1 cellular context compared by ENCODE assay signal in genomic region chr12:12915654-12916053, GRCh38.
TF ChIP-seq lines count a peak whose summit lies in the region.

No MANE protein-coding gene starts in this region.

TF ChIP-seq in IMR-90, 13 proteins besides CTCF, POLR2A, EP300 and RAD21:
- no peak for TF ChIP-seq MXI1 (IDR thresholded peaks at IDR 0.05; ENCODE audit: borderline replicate concordance, low read depth, low read length)
- no peak for TF ChIP-seq RFX5 (IDR thresholded peaks at IDR 0.05; ENCODE audit: low read depth, low read length)
- no peak for TF ChIP-seq CEBPB (IDR thresholded peaks at IDR 0.05; ENCODE audit: low read depth, low read length)
- TF ChIP-seq NFE2L2 (IDR thresholded peaks at IDR 0.05; ENCODE audit: low read depth, low read length): no peak
- no peak for TF ChIP-seq BHLHE40 (IDR thresholded peaks at IDR 0.05; ENCODE audit: low read depth, low read length)
- TF ChIP-seq MAFK (IDR thresholded peaks at IDR 0.05; ENCODE audit: low read depth, low read length): no peak
- TF ChIP-seq ELK1 (IDR thresholded peaks at IDR 0.05; ENCODE audit: borderline replicate concordance, low read depth, low read length): no peak
- no peak for TF ChIP-seq MAZ (IDR thresholded peaks at IDR 0.05; ENCODE audit: borderline replicate concordance, low read depth, low read length)
- TF ChIP-seq SMC3 (IDR thresholded peaks at IDR 0.05; ENCODE audit: low read depth, low read length): no peak
- no peak for TF ChIP-seq FOS (IDR thresholded peaks at IDR 0.05; ENCODE audit: low read depth, low read length)
- TF ChIP-seq CHD1 (IDR thresholded peaks at IDR 0.05; ENCODE audit: low read depth, low read length): no peak
- no peak for TF ChIP-seq RCOR1 (IDR thresholded peaks at IDR 0.05; ENCODE audit: insufficient replicate concordance, low read length)
TF ChIP-seq in IMR-90: peak in this region for 0.
